13 cellular contexts compared by ENCODE assay signal in genomic region chr6:39342692-39343460, GRCh38. TPM values are rescaled to one million over a fixed set of nuclear protein-coding genes. Genes with fewer than 3 reads are reported as not detected.
A peak's percentile ranks its signal among the peaks of the same experiment; 100 is the strongest.
DNase-seq lines count a peak whose midpoint lies in the region; ATAC-seq lines count a peak whose summit lies in the region.
"Had no signal": no experiment of that assay in that cellular context is flagged by ENCODE, and none has a peak within 500 bp of the region (broad histone marks: within the 10 kb centered on the region; RNA-seq: fewer than 3 reads in every experiment).

No MANE protein-coding gene starts in this region.

- H3K4me3 Mint-ChIP-seq in activated naive CD8-positive, alpha-beta T cell treated with anti-CD3 and anti-CD28 coated beads, Interleukin-2, amount 50 U/mL, for 24 hours, result no peak overlapping the region

- peak overlapping the region; percentile 33 for H3K27ac ChIP-seq in substantia nigra (ENCODE audit: low read depth, low read length, poor library complexity, severe bottlenecking)
- H3K27ac ChIP-seq: skin epidermis had no signal

- H3K9me3 Mint-ChIP-seq in activated naive CD8-positive, alpha-beta T cell treated with anti-CD3 and anti-CD28 coated beads, Interleukin-2, amount 50 U/mL, for 24 hours, result no peaks in the 10 kb centered on the region

- DNase-seq in NCI-H748 (lab: John Stamatoyannopoulos, UW; ENCODE audit: unreplicated experiment) (peak; percentile 15), NCI-H748 treated with DMSO at 0.1 percent for 48 hours (lab: John Stamatoyannopoulos, UW) (no peak), substantia nigra (lab: John Stamatoyannopoulos, UW) (peak in 6 of 49 donors; percentile 9 to 31 (median 20)), G401 (ENCODE audit: low spot score) (no peak), inferior parietal cortex (ENCODE audit: extremely low spot score) (no peak)
- no peak for DNase-seq in activated naive CD8-positive, alpha-beta T cell treated with anti-CD3 and anti-CD28 coated beads, Interleukin-2, amount 50 U/mL, for 24 hours
- DNase-seq: activated effector memory CD4-positive, alpha-beta T cell treated with Interleukin-2 at 50 U/mL for 16 hours; NCI-H1930; stimulated activated CD8-positive, alpha-beta memory T cell treated with anti-CD3 and anti-CD28 coated beads, Interleukin-4, amount 100 ng/mL, for 48 hours had no signal

- ATAC-seq in HG02884 (IDR thresholded peaks at IDR 0.05; ENCODE audit: unreplicated experiment) (peak; percentile 69), HG03439 (IDR thresholded peaks at IDR 0.05; ENCODE audit: unreplicated experiment) (no peak)
- no peak for ATAC-seq in activated naive CD8-positive, alpha-beta T cell treated with anti-CD3 and anti-CD28 coated beads, Interleukin-2, amount 50 U/mL, for 24 hours

- no peaks in the 10 kb centered on the region for H3K36me3 Mint-ChIP-seq in activated naive CD8-positive, alpha-beta T cell treated with anti-CD3 and anti-CD28 coated beads, Interleukin-2, amount 50 U/mL, for 24 hours (ENCODE audit: low read depth)

- peaks cover 6% of the 10 kb centered on the region for H3K27me3 Mint-ChIP-seq in activated naive CD8-positive, alpha-beta T cell treated with anti-CD3 and anti-CD28 coated beads, Interleukin-2, amount 50 U/mL, for 24 hours

- H3K4me1 Mint-ChIP-seq in activated naive CD8-positive, alpha-beta T cell treated with anti-CD3 and anti-CD28 coated beads, Interleukin-2, amount 50 U/mL, for 24 hours, result peaks cover 6% of the 10 kb centered on the region

- in situ Hi-C loops in G401 (cut with HindIII; ENCODE audit: low sequenced_read_pairs), result no loop called here

- H3K27ac Mint-ChIP-seq in activated naive CD8-positive, alpha-beta T cell treated with anti-CD3 and anti-CD28 coated beads, Interleukin-2, amount 50 U/mL, for 24 hours, result peak overlapping the region; percentile 21

RNA-seq across cellular contexts. Expression of gene KCNK16, which starts 20.4 kb away (rescaled TPM):
- not detected in 2 replicates for total RNA-seq in G401 (2014; rRNA removed; shearing (Covaris generic))
- total RNA-seq: bronchial epithelial cell had no signal

RNA-seq across cellular contexts. Expression of gene KCNK17, which starts 28.7 kb away (rescaled TPM):
- not detected in 2 replicates for total RNA-seq in G401 (2014; rRNA removed; shearing (Covaris generic))
- total RNA-seq: bronchial epithelial cell had no signal
